Comparison of ENCODE assay signal across 9 cellular contexts in genomic region chr2:68689553-68690537, GRCh38. TPM values are rescaled to one million over a fixed set of nuclear protein-coding genes. Genes with fewer than 3 reads are reported as not detected.
A peak's percentile ranks its signal among the peaks of the same experiment; 100 is the strongest.
DNase-seq lines count a peak whose midpoint lies in the region; ATAC-seq, FAIRE-seq and TF ChIP-seq lines count a peak whose summit lies in the region.
"Had no signal": no experiment of that assay in that cellular context is flagged by ENCODE, and none has a peak within 500 bp of the region (broad histone marks: within the 10 kb centered on the region; RNA-seq: fewer than 3 reads in every experiment).

No MANE protein-coding gene starts in this region.

- TF ChIP-seq CTCF in KMS-11 (conservative IDR thresholded peaks at IDR 0.05; ENCODE audit: low read depth, low read length) (no peak), endodermal cell (conservative IDR thresholded peaks at IDR 0.05) (no peak)

- H3K79me2 ChIP-seq in KMS-11 (ENCODE audit: insufficient read depth, low read depth), result no peaks in the 10 kb centered on the region

- peaks cover 16% of the 10 kb centered on the region for H3K4me1 ChIP-seq in KMS-11 (ENCODE audit: low read depth, poor library complexity, severe bottlenecking)
- H3K4me1 ChIP-seq in endodermal cell (ENCODE audit: control insufficient read depth, insufficient read depth, low read length), result peaks cover 3% of the 10 kb centered on the region

- H3K9ac ChIP-seq in KMS-11 (no peak overlapping the region; the same call in 1 of the 2 replicates), endodermal cell (ENCODE audit: extremely low read depth, low read length, poor library complexity, severe bottlenecking) (no peak overlapping the region)

- H3K4me2 ChIP-seq in KMS-11, result peak overlapping the region; percentile 44

- H3K9me3 ChIP-seq in endodermal cell (ENCODE audit: control insufficient read depth, low read length), result no peaks in the 10 kb centered on the region

- no peaks in the 10 kb centered on the region for H4K20me1 ChIP-seq in KMS-11 (ENCODE audit: insufficient read depth)

- peak; percentile 94 for ATAC-seq in GM21723 (IDR thresholded peaks at IDR 0.05; ENCODE audit: unreplicated experiment)

- H3K36me3 ChIP-seq in KMS-11 (ENCODE audit: insufficient read depth) (no peaks in the 10 kb centered on the region), endodermal cell (ENCODE audit: control insufficient read depth, insufficient read depth, low read length) (no peaks in the 10 kb centered on the region)

- H3K9me3 Mint-ChIP-seq in endodermal cell, result peaks cover 6% of the 10 kb centered on the region

- 40 to 47% methylated on average over 4 to 7 of the region's 7 CpGs for WGBS in endodermal cell (ENCODE audit: insufficient coverage in 1 of 2, insufficient read length in 1 of 2), 2 experiments

- peaks cover 17% of the 10 kb centered on the region for H3K36me3 Mint-ChIP-seq in endodermal cell (ENCODE audit: low read depth)

- peak overlapping the region; percentile 45 for H3K27ac Mint-ChIP-seq in endodermal cell

- intact Hi-C loops in posterior vena cava (cut with DNase I), result no loop called here

- FAIRE-seq in GM18507 (lab: Jason Lieb, UNC), result peak; percentile 96

- peak; percentile 47 for DNase-seq in GM18507 (ENCODE audit: extremely low spot score, insufficient read length, low read depth)
- DNase-seq in endodermal cell, result no peak
- no peak for DNase-seq in hypothalamus (lab: John Stamatoyannopoulos, UW)
- DNase-seq in A172 (ENCODE audit: low spot score), result no peak
- no peak for DNase-seq in posterior vena cava (ENCODE audit: low spot score)
- no peak for DNase-seq in occipital lobe (lab: John Stamatoyannopoulos, UW)

- peak overlapping the region; percentile 25 for H2AFZ ChIP-seq in KMS-11 (ENCODE audit: low read depth)

- H3K27me3 ChIP-seq in KMS-11 (ENCODE audit: insufficient read depth, low read depth), result no peaks in the 10 kb centered on the region
- H3K27me3 ChIP-seq in endodermal cell (ENCODE audit: control insufficient read depth, insufficient read depth, low read length, poor library complexity, severe bottlenecking), result no peaks in the 10 kb centered on the region

- H3K4me1 Mint-ChIP-seq in endodermal cell, result peaks cover 28% of the 10 kb centered on the region

- H3K4me3 ChIP-seq in KMS-11 (IDR thresholded peaks at IDR 0.05; ENCODE audit: insufficient read depth, low read depth, low read length), result no peak overlapping the region
- peak overlapping the region; percentile 4 for H3K4me3 ChIP-seq in endodermal cell (ENCODE audit: low read length)

- H3K27ac ChIP-seq in KMS-11 (peak overlapping the region; percentile 25; the same call in 1 of the 2 replicates), endodermal cell (ENCODE audit: low read depth, low read length) (no peak overlapping the region)

- H3K4me3 Mint-ChIP-seq in endodermal cell, result no peak overlapping the region

- H3K27me3 Mint-ChIP-seq in endodermal cell (ENCODE audit: insufficient read depth), result no peaks in the 10 kb centered on the region

RNA-seq across cellular contexts. Expression of gene ARHGAP25, which starts 44.8 kb away (rescaled TPM):
- 1 to 10 TPM in 1 of 2 donors, under 1 TPM in 1; 0.82 to 2.6 TPM for total RNA-seq in endodermal cell
- 1.6 TPM for polyA plus RNA-seq in endodermal cell (2013, experiment 1 of 2)
- 1.6 TPM for polyA plus RNA-seq in endodermal cell (2013, experiment 2 of 2)
- not detected in 2 replicates for total RNA-seq in A172 (2014; rRNA removed; shearing (Covaris generic))
- total RNA-seq in posterior vena cava, result 10 to 100 TPM in 1 of 2 donors, 1 to 10 TPM in 1; 8.1 to 10.7 TPM
- 2.0 TPM for total RNA-seq in occipital lobe

RNA-seq across cellular contexts. Expression of gene PROKR1, which starts 46.5 kb away (rescaled TPM):
- total RNA-seq in endodermal cell (1 to 10 TPM; 2.9 to 4.4 TPM), posterior vena cava (under 1 TPM in 1 of 2 donors, not detected in 1; 0.05 TPM), occipital lobe (2.0 TPM)
- polyA plus RNA-seq in endodermal cell (2013, experiment 1 of 2), result 0.64 TPM
- polyA plus RNA-seq in endodermal cell (2013, experiment 2 of 2), result 0.46 TPM
- total RNA-seq in A172 (2014; rRNA removed; shearing (Covaris generic)), result not detected in 2 replicates
- total RNA-seq: pulmonary artery endothelial cell had no signal
